In genomic region chr7:47326220-47326619, GRCh38 we compare ENCODE assay signal across 9 cellular contexts.
A peak's percentile ranks its signal among the peaks of the same experiment; 100 is the strongest.
DNase-seq lines count a peak whose midpoint lies in the region; ATAC-seq, FAIRE-seq and TF ChIP-seq lines count a peak whose summit lies in the region.
"Had no signal": no experiment of that assay in that cellular context is flagged by ENCODE, and none has a peak within 500 bp of the region (broad histone marks: within the 10 kb centered on the region; RNA-seq: fewer than 3 reads in every experiment).

No MANE protein-coding gene starts in this region.

- TF ChIP-seq EP300 in K562 (IDR thresholded peaks at IDR 0.05; ENCODE audit: low read length): no peak
- TF ChIP-seq EP300 in transverse colon (IDR thresholded peaks at IDR 0.05; ENCODE audit: low read depth): no peak

- no peaks in the 10 kb centered on the region; the same call in 1 of the 2 replicates for H4K20me1 ChIP-seq in K562 (replicated peaks; ENCODE audit: control insufficient read depth, insufficient read depth, low read length)
- no peaks in the 10 kb centered on the region for H4K20me1 ChIP-seq in keratinocyte (ENCODE audit: control insufficient read depth, extremely low read depth, insufficient read depth, low read length)

- intact Hi-C loops in K562 (cut with micrococcal nuclease) (no loop called here), transverse colon (cut with DNase I; ENCODE audit: low total_unique reads) (no loop called here)

- H3K27me3 ChIP-seq in K562 (ENCODE audit: control insufficient read depth in 2 of 2, insufficient read depth in 2 of 2, low read length in 2 of 2) (peaks cover 17 to 74% of the 10 kb centered on the region in 2 experiments; a peak in 4 of 5 replicates), keratinocyte (ENCODE audit: control insufficient read depth, extremely low read depth, insufficient read depth, low read length) (no peaks in the 10 kb centered on the region), transverse colon (no peaks in the 10 kb centered on the region)

- no peaks in the 10 kb centered on the region for H3K4me1 Mint-ChIP-seq in activated CD4-positive, alpha-beta T cell treated with anti-CD3 and anti-CD28 coated beads, Interleukin-2, amount 10 ng/mL, durations not matched to agents 7 days and 5 days
- no peaks in the 10 kb centered on the region for H3K4me1 Mint-ChIP-seq in effector memory CD8-positive, alpha-beta T cell (ENCODE audit: low read depth in 2 of 2)
- H3K4me1 Mint-ChIP-seq: CD14-positive monocyte had no signal

- no peaks in the 10 kb centered on the region for H3K36me3 Mint-ChIP-seq in activated CD4-positive, alpha-beta T cell treated with anti-CD3 and anti-CD28 coated beads, Interleukin-2, amount 10 ng/mL, durations not matched to agents 7 days and 5 days (ENCODE audit: low read depth)
- peaks cover 3% of the 10 kb centered on the region for H3K36me3 Mint-ChIP-seq in effector memory CD8-positive, alpha-beta T cell (ENCODE audit: insufficient read depth)

- TF ChIP-seq CTCF in K562 (IDR thresholded peaks at IDR 0.05 in 2 of 3, conservative IDR thresholded peaks at IDR 0.05 in 1 of 3; ENCODE audit: insufficient read depth in 2 of 3, low read depth in 1 of 3, low read length in 3 of 3) (peak in 1 of 3 experiments; percentile 30; a peak in 1 of 6 replicates), keratinocyte (optimal IDR thresholded peaks at IDR 0.05 in 1 of 3, IDR thresholded peaks at IDR 0.05 in 1 of 3, conservative IDR thresholded peaks at IDR 0.05 in 1 of 3; ENCODE audit: extremely low read depth in 1 of 3, insufficient read depth in 2 of 3, low read length in 3 of 3) (peak; percentile 34 to 55 (median 38)), transverse colon (IDR thresholded peaks at IDR 0.05) (no peak)

- H2AFZ ChIP-seq in K562 (ENCODE audit: low read depth, low read length) (no peak overlapping the region), keratinocyte (ENCODE audit: control insufficient read depth, low read length) (no peak overlapping the region)

- H3K9me1 ChIP-seq in K562 (ENCODE audit: control insufficient read depth, insufficient read depth, low read length) (no peaks in the 10 kb centered on the region), keratinocyte (ENCODE audit: control insufficient read depth, extremely low read depth, insufficient read depth, low read length) (no peaks in the 10 kb centered on the region)

- H3K4me1 ChIP-seq in K562 (replicated peaks in 1 of 2; ENCODE audit: control insufficient read depth in 2 of 2, insufficient read depth in 2 of 2, low read length in 2 of 2): peaks cover 0 to 3% of the 10 kb centered on the region in 2 experiments; a peak in 1 of 5 replicates
- H3K4me1 ChIP-seq in keratinocyte (ENCODE audit: control insufficient read depth, extremely low read depth, insufficient read depth, low read length): peaks cover 32% of the 10 kb centered on the region
- peaks cover 26 to 47% (median 35%) of the 10 kb centered on the region in 4 donors for H3K4me1 ChIP-seq in transverse colon

- no TSS peak for BruUV-seq in K562 (replicated peaks; lab: Mats Ljungman, UMichigan)

- in situ Hi-C loops in K562 (cut with MboI): no loop called here
- in situ Hi-C loops in transverse colon (cut with MboI; ENCODE audit: low pct_ligation_motif_present in 1 of 4, low pct_unique_long_range_greater_than_20kb in 1 of 4, low sequenced_read_pairs in 3 of 4): no loop called here

- H3K27ac Mint-ChIP-seq in activated CD4-positive, alpha-beta T cell treated with anti-CD3 and anti-CD28 coated beads, Interleukin-2, amount 10 ng/mL, durations not matched to agents 7 days and 5 days: no peak overlapping the region
- H3K27ac Mint-ChIP-seq in effector memory CD8-positive, alpha-beta T cell: no peak overlapping the region

- POLR2A ChIA-PET in activated CD4-positive, alpha-beta T cell treated with anti-CD3 and anti-CD28 coated beads, Interleukin-2, amount 10 ng/mL, durations not matched to agents 7 days and 5 days (lab: Charles Lee): no interaction called here
- POLR2A ChIA-PET in K562 (lab: Yijun Ruan, JAX): interaction anchor here (1.8 kb wide), 1 partner anchor 14 kb away, joined by 4 read pairs; no protein-coding TSS in a partner anchor

- H3K79me2 ChIP-seq in K562 (ENCODE audit: control insufficient read depth, insufficient read depth, low read length) (no peaks in the 10 kb centered on the region), keratinocyte (ENCODE audit: control insufficient read depth, insufficient read depth, low read length) (no peaks in the 10 kb centered on the region)

- H3K9me3 ChIP-seq in K562 (replicated peaks; ENCODE audit: control insufficient read depth, insufficient read depth, low read depth, low read length) (no peaks in the 10 kb centered on the region), keratinocyte (ENCODE audit: control insufficient read depth, low read depth, low read length) (no peaks in the 10 kb centered on the region), transverse colon (no peaks in the 10 kb centered on the region)

- no peak for TF ChIP-seq POLR2A in K562 (conservative IDR thresholded peaks at IDR 0.05)
- TF ChIP-seq POLR2A in transverse colon (IDR thresholded peaks at IDR 0.05): no peak

- H3K4me3 ChIP-seq in K562 (no peak overlapping the region), keratinocyte (ENCODE audit: control insufficient read depth in 2 of 3, extremely low read depth in 1 of 3, insufficient read depth in 2 of 3, low read depth in 1 of 3, low read length in 3 of 3) (no peak overlapping the region), transverse colon (no peak overlapping the region)

- peak; percentile 8 for DNase-seq in activated CD4-positive, alpha-beta T cell treated with anti-CD3 and anti-CD28 coated beads for 48 hours
- DNase-seq in activated CD4-positive, alpha-beta T cell treated with anti-CD3 and anti-CD28 coated beads, Interleukin-2, amount 10 ng/mL, durations not matched to agents 7 days and 5 days: no peak
- no peak for DNase-seq in K562 (ENCODE audit: extremely low read depth in 1 of 4, low spot score in 3 of 4)
- peak; percentile 42 for DNase-seq in keratinocyte (ENCODE audit: low read depth, low spot score)
- DNase-seq in transverse colon: no peak
- DNase-seq in effector memory CD8-positive, alpha-beta T cell: no peak

- WGBS in K562 (ENCODE audit: insufficient coverage, low coverage, missing lambda C conversion rate): 0% methylated on average over 2 of the region's 2 CpGs
- 59% methylated on average over 2 of the region's 2 CpGs; no CpG with 5 or more reads in 1 of the 2 donors for WGBS in transverse colon (ENCODE audit: low coverage in 1 of 2), 2 donors

- no peaks in the 10 kb centered on the region for H3K9me3 Mint-ChIP-seq in activated CD4-positive, alpha-beta T cell treated with anti-CD3 and anti-CD28 coated beads, Interleukin-2, amount 10 ng/mL, durations not matched to agents 7 days and 5 days
- H3K9me3 Mint-ChIP-seq in effector memory CD8-positive, alpha-beta T cell: peaks cover 3 to 13% of the 10 kb centered on the region in 2 donors
- H3K9me3 Mint-ChIP-seq: CD14-positive monocyte had no signal

- H3K36me3 ChIP-seq in K562 (ENCODE audit: control insufficient read depth, insufficient read depth, low read length) (no peaks in the 10 kb centered on the region), keratinocyte (ENCODE audit: control insufficient read depth in 2 of 2, extremely low read depth in 1 of 2, insufficient read depth in 2 of 2, low read length in 2 of 2) (no peaks in the 10 kb centered on the region), transverse colon (no peaks in the 10 kb centered on the region)

- H3K9ac ChIP-seq in K562 (ENCODE audit: insufficient read depth in 1 of 2, low read depth in 2 of 2, low read length in 2 of 2): no peak overlapping the region
- H3K9ac ChIP-seq in keratinocyte (ENCODE audit: control insufficient read depth, extremely low read depth, insufficient read depth, low read length): no peak overlapping the region

- dilution Hi-C loops in keratinocyte (cut with MboI; ENCODE audit: extremely low pct_ligation_motif_present, low sequenced_read_pairs): no loop called here

- no peak for FAIRE-seq in K562 (lab: Jason Lieb, UNC)
- FAIRE-seq in keratinocyte (lab: Jason Lieb, UNC): peak; percentile 95

- H3K4me3 Mint-ChIP-seq in activated CD4-positive, alpha-beta T cell treated with anti-CD3 and anti-CD28 coated beads, Interleukin-2, amount 10 ng/mL, durations not matched to agents 7 days and 5 days: no peak overlapping the region
- no peak overlapping the region for H3K4me3 Mint-ChIP-seq in effector memory CD8-positive, alpha-beta T cell
- H3K4me3 Mint-ChIP-seq: CD14-positive monocyte had no signal

- no peak for TF ChIP-seq RAD21 in K562 (CRISPR knock-in tag; conservative IDR thresholded peaks at IDR 0.05 in 1 of 2, IDR thresholded peaks at IDR 0.05 in 1 of 2)

- no peak overlapping the region for H3K4me2 ChIP-seq in K562 (ENCODE audit: insufficient read depth, low read length)
- H3K4me2 ChIP-seq in keratinocyte (ENCODE audit: control insufficient read depth, extremely low read depth, insufficient read depth, low read depth, low read length): peak overlapping the region; percentile 17

- no peak overlapping the region for H3K27ac ChIP-seq in K562 (ENCODE audit: extremely low read depth, low read depth, low read length)
- H3K27ac ChIP-seq in keratinocyte (ENCODE audit: control insufficient read depth, insufficient read depth, low read length): no peak overlapping the region
- peak overlapping the region; percentile 60 to 88 (median 83) for H3K27ac ChIP-seq in transverse colon

- CTCF ChIA-PET in activated CD4-positive, alpha-beta T cell treated with anti-CD3 and anti-CD28 coated beads, Interleukin-2, amount 10 ng/mL, durations not matched to agents 7 days and 5 days (lab: Charles Lee): no interaction called here
- CTCF ChIA-PET in K562 (lab: Yijun Ruan, JAX; ENCODE audit: low intra/inter-chr PET ratio): no interaction called here

- ATAC-seq in K562: peak; percentile 55
- no peak for ATAC-seq in HG03354 (IDR thresholded peaks at IDR 0.05; ENCODE audit: poor library complexity, severe bottlenecking, unreplicated experiment)
- no peak for ATAC-seq in effector memory CD8-positive, alpha-beta T cell (replicated peaks)
- no peak for ATAC-seq in HG03139 (IDR thresholded peaks at IDR 0.05; ENCODE audit: unreplicated experiment)

- H3K27me3 Mint-ChIP-seq in activated CD4-positive, alpha-beta T cell treated with anti-CD3 and anti-CD28 coated beads, Interleukin-2, amount 10 ng/mL, durations not matched to agents 7 days and 5 days: no peaks in the 10 kb centered on the region
- H3K27me3 Mint-ChIP-seq in effector memory CD8-positive, alpha-beta T cell: peaks cover 0 to 10% of the 10 kb centered on the region in 2 donors

TF ChIP-seq in K562, 482 proteins besides CTCF, POLR2A, EP300 and RAD21 (continues in another document):
- TF ChIP-seq CBX1 (IDR thresholded peaks at IDR 0.05; ENCODE audit: low read depth) (no peak), ZNF184 (CRISPR knock-in tag; IDR thresholded peaks at IDR 0.05) (no peak), RAD51 (IDR thresholded peaks at IDR 0.05; ENCODE audit: borderline replicate concordance, low read depth) (no peak)

Comparison
In these comparisons a context has a peak if more than half of its experiments do, and no peak if none do; other contexts are left out.
1. DNase-seq: peak in activated CD4-positive, alpha-beta T cell treated with anti-CD3 and anti-CD28 coated beads for 48 hours (single experiment) and keratinocyte (single experiment); none in activated CD4-positive, alpha-beta T cell treated with anti-CD3 and anti-CD28 coated beads, Interleukin-2, amount 10 ng/mL, durations not matched to agents 7 days and 5 days (single experiment), K562 (0 of 4), transverse colon (single experiment) and effector memory CD8-positive, alpha-beta T cell (0 of 3).
2. H3K27ac ChIP-seq: peak in transverse colon (4 of 4); none in K562 (single experiment) and keratinocyte (single experiment).
3. CTCF ChIP-seq: peak in keratinocyte (3 of 3); none in transverse colon (0 of 5).